ENCODE assay signal across 8 cellular contexts in genomic region chr5:76818844-76819831, GRCh38. TPM values are rescaled to one million over a fixed set of nuclear protein-coding genes. Genes with fewer than 3 reads are reported as not detected.
A peak's percentile ranks its signal among the peaks of the same experiment; 100 is the strongest.
DNase-seq lines count a peak whose midpoint lies in the region; ATAC-seq, FAIRE-seq and TF ChIP-seq lines count a peak whose summit lies in the region.

A gene with protein sequence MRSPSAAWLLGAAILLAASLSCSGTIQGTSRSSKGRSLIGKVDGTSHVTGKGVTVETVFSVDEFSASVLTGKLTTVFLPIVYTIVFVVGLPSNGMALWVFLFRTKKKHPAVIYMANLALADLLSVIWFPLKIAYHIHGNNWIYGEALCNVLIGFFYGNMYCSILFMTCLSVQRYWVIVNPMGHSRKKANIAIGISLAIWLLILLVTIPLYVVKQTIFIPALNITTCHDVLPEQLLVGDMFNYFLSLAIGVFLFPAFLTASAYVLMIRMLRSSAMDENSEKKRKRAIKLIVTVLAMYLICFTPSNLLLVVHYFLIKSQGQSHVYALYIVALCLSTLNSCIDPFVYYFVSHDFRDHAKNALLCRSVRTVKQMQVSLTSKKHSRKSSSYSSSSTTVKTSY (plus strand): TSS chr5:76819030. CDS start chr5:76819183, 153 bp downstream.

- H3K4me3 ChIP-seq in Jurkat, Clone E6-1 (ENCODE audit: low read length) = peak within 1 kb of the TSS; percentile 61
- H3K4me3 ChIP-seq in bronchial epithelial cell (ENCODE audit: low read depth, low read length) (peak within 1 kb of the TSS; percentile 77), skeletal muscle satellite cell (ENCODE audit: low read length) (peak within 1 kb of the TSS; percentile 72)

- H3K36me3 ChIP-seq in bronchial epithelial cell (ENCODE audit: control insufficient read depth, insufficient read depth, low read length) (no peaks in the 10 kb centered on the region), skeletal muscle satellite cell (ENCODE audit: insufficient read depth, low read length) (no peaks in the 10 kb centered on the region)

- peak; percentile 62 for DNase-seq in AG08395 (ENCODE audit: low spot score)
- DNase-seq in Jurkat, Clone E6-1 (ENCODE audit: low read depth, low spot score) = peak; percentile 10
- peak; percentile 53 for DNase-seq in UCSD-AML1 (lab: John Stamatoyannopoulos, UW; ENCODE audit: unreplicated experiment)
- peak; percentile 90 for DNase-seq in bronchial epithelial cell (ENCODE audit: low read depth)
- peak; percentile 94 for DNase-seq in iPS-NIHi11 (ENCODE audit: low spot score)

- TF ChIP-seq CTCF in bronchial epithelial cell (IDR thresholded peaks at IDR 0.05; ENCODE audit: insufficient read depth, low read length, severe bottlenecking) = peak; percentile 2

- peaks cover 27% of the 10 kb centered on the region for H3K4me1 ChIP-seq in skeletal muscle satellite cell (ENCODE audit: control insufficient read depth, insufficient read depth, low read length)

- no peak for ATAC-seq in GM21381 (IDR thresholded peaks at IDR 0.05; ENCODE audit: unreplicated experiment)
- ATAC-seq in GM18498 (IDR thresholded peaks at IDR 0.05; ENCODE audit: unreplicated experiment) = no peak

- H3K9me3 ChIP-seq in skeletal muscle satellite cell (replicated peaks; ENCODE audit: low read length) = no peaks in the 10 kb centered on the region

- no peak for FAIRE-seq in bronchial epithelial cell (lab: Jason Lieb, UNC)

- no peaks in the 10 kb centered on the region for H3K27me3 ChIP-seq in bronchial epithelial cell (ENCODE audit: control insufficient read depth, insufficient read depth, low read length)
- peaks cover 13% of the 10 kb centered on the region for H3K27me3 ChIP-seq in skeletal muscle satellite cell (ENCODE audit: control insufficient read depth, insufficient read depth, low read length)

- peak within 1 kb of the TSS; percentile 55 for H3K9ac ChIP-seq in skeletal muscle satellite cell (ENCODE audit: low read depth, low read length)

- peak within 1 kb of the TSS; percentile 89 for H3K4me2 ChIP-seq in skeletal muscle satellite cell (ENCODE audit: low read length)

RNA-seq across cellular contexts. Expression of the gene that starts here (rescaled TPM):
- polyA plus RNA-seq in Jurkat, Clone E6-1 (2012; ENCODE audit: insufficient read depth, insufficient read length) = 3.1 TPM
- total RNA-seq in bronchial epithelial cell = 24.1 and 25.5 TPM in 2 replicates
- 0.87 and 1.8 TPM in 2 replicates for total RNA-seq in skeletal muscle satellite cell (2012; rRNA removed)

Comparison
In these comparisons a context has a peak if more than half of its experiments do, and no peak if none do; other contexts are left out.
1. DNase-seq: peak in every context shown above with its lines; median percentile 94 in iPS-NIHi11; 90 in bronchial epithelial cell; 62 in AG08395; 53 in UCSD-AML1; 10 in Jurkat, Clone E6-1.